In genomic region chr5:109029847-109030246, GRCh38 we compare ENCODE assay signal across 1 cellular context.
TF ChIP-seq lines count a peak whose summit lies in the region.

No MANE protein-coding gene starts in this region.

TF ChIP-seq in GM23338, 12 proteins besides CTCF, POLR2A, EP300 and RAD21 (continued from another document):
- TF ChIP-seq ZNF462 (CRISPR knock-in tag; IDR thresholded peaks at IDR 0.05) (no peak), POLR2AphosphoS5 (IDR thresholded peaks at IDR 0.05; ENCODE audit: low read depth) (no peak), ZNF331 (CRISPR knock-in tag; IDR thresholded peaks at IDR 0.05; ENCODE audit: low read depth) (no peak), JUNB (IDR thresholded peaks at IDR 0.05; ENCODE audit: unreplicated experiment) (no peak), REST (IDR thresholded peaks at IDR 0.05; ENCODE audit: unreplicated experiment) (no peak), ETS1 (IDR thresholded peaks at IDR 0.05) (no peak), CREB1 (CRISPR knock-in tag; IDR thresholded peaks at IDR 0.05; ENCODE audit: low read depth) (no peak), EZH2 (IDR thresholded peaks at IDR 0.05; ENCODE audit: low read depth, unreplicated experiment) (no peak)
